ENCODE assay signal across 12 cellular contexts in genomic region chr2:42929577-42929984, GRCh38.
DNase-seq lines count a peak whose midpoint lies in the region; ATAC-seq, FAIRE-seq and TF ChIP-seq lines count a peak whose summit lies in the region.
"Had no signal": no experiment of that assay in that cellular context is flagged by ENCODE, and none has a peak within 500 bp of the region (broad histone marks: within the 10 kb centered on the region; RNA-seq: fewer than 3 reads in every experiment).

No MANE protein-coding gene starts in this region.

- H3K4me2 ChIP-seq in astrocyte (ENCODE audit: low read length): peak overlapping the region; percentile 65

- FAIRE-seq in astrocyte (lab: Jason Lieb, UNC): no peak

- TF ChIP-seq POLR2A in gastrocnemius medialis (IDR thresholded peaks at IDR 0.05): no peak

- H3K4me3 Mint-ChIP-seq in CD8-positive, alpha-beta memory T cell: no peak overlapping the region
- no peak overlapping the region for H3K4me3 Mint-ChIP-seq in astrocyte (ENCODE audit: unreplicated experiment)
- H3K4me3 Mint-ChIP-seq: B cell had no signal

- no peak overlapping the region for H3K4me3 ChIP-seq in CD8-positive, alpha-beta memory T cell (ENCODE audit: low read length)
- H3K4me3 ChIP-seq in astrocyte (ENCODE audit: insufficient read depth, low read depth, low read length): no peak overlapping the region
- H3K4me3 ChIP-seq in left lung: no peak overlapping the region
- no peak overlapping the region for H3K4me3 ChIP-seq in gastrocnemius medialis

- no peak for ATAC-seq in left lung
- ATAC-seq in gastrocnemius medialis: no peak

- DNase-seq in CD8-positive, alpha-beta memory T cell: no peak
- DNase-seq in astrocyte (ENCODE audit: low read depth): no peak
- DNase-seq in left lung: no peak
- no peak for DNase-seq in gastrocnemius medialis
- DNase-seq in activated effector memory CD4-positive, alpha-beta T cell treated with anti-CD3 and anti-CD28 coated beads, Interleukin-2, amount 50 U/mL, for 16 hours: no peak
- DNase-seq in NCI-H524 treated with DMSO at 0.1 percent for 48 hours (lab: John Stamatoyannopoulos, UW): no peak
- DNase-seq in anterior cingulate cortex (lab: John Stamatoyannopoulos, UW): no peak
- DNase-seq in GM19238 (ENCODE audit: insufficient read length, low spot score): no peak
- DNase-seq: activated CD8-positive, alpha-beta memory T cell treated with anti-CD3 and anti-CD28 coated beads, Interleukin-2, amount 50 U/mL, for 4 hours; stimulated activated CD4-positive, alpha-beta T cell treated with anti-CD3 and anti-CD28 coated beads, Interleukin-4, amount 100 ng/mL, for 1 hour; T-helper 2 cell had no signal

- intact Hi-C loops in left lung (cut with DNase I) (loop anchor here in 1 of 2 donors (10.0 kb wide), 1 partner anchor 75 kb away; no protein-coding TSS in a partner anchor), gastrocnemius medialis (cut with DNase I; ENCODE audit: low total_unique reads) (loop anchor here (5.0 kb wide), 3 partner anchors 52 to 102 kb away; no protein-coding TSS in a partner anchor)

- H3K36me3 ChIP-seq in CD8-positive, alpha-beta memory T cell (ENCODE audit: insufficient read depth, low read length): no peaks in the 10 kb centered on the region
- H3K36me3 ChIP-seq in astrocyte (ENCODE audit: insufficient read depth, low read length): no peaks in the 10 kb centered on the region
- no peaks in the 10 kb centered on the region for H3K36me3 ChIP-seq in left lung
- no peaks in the 10 kb centered on the region for H3K36me3 ChIP-seq in gastrocnemius medialis

- no peaks in the 10 kb centered on the region for H3K27me3 ChIP-seq in CD8-positive, alpha-beta memory T cell (ENCODE audit: insufficient read depth, low read length, poor library complexity, severe bottlenecking)
- no peaks in the 10 kb centered on the region for H3K27me3 ChIP-seq in astrocyte (ENCODE audit: insufficient read depth, low read length)
- H3K27me3 ChIP-seq in left lung: peaks cover 0 to 7% of the 10 kb centered on the region in 2 donors
- H3K27me3 ChIP-seq in gastrocnemius medialis: no peaks in the 10 kb centered on the region

- no peaks in the 10 kb centered on the region for H3K36me3 Mint-ChIP-seq in CD8-positive, alpha-beta memory T cell
- H3K36me3 Mint-ChIP-seq in astrocyte (ENCODE audit: low read depth, unreplicated experiment): no peaks in the 10 kb centered on the region

- POLR2A ChIA-PET in CD8-positive, alpha-beta memory T cell (lab: Charles Lee): no interaction called here

- H3K27ac ChIP-seq in CD8-positive, alpha-beta memory T cell (ENCODE audit: low read depth, low read length): peak overlapping the region; percentile 33
- H3K27ac ChIP-seq in astrocyte (ENCODE audit: low read depth, low read length) (peak overlapping the region; percentile 74), left lung (peak overlapping the region; percentile 73 to 79), gastrocnemius medialis (peak overlapping the region; percentile 67 to 81 (median 74))

- H3K9me3 ChIP-seq in CD8-positive, alpha-beta memory T cell (ENCODE audit: low read length): no peaks in the 10 kb centered on the region
- no peaks in the 10 kb centered on the region for H3K9me3 ChIP-seq in astrocyte (ENCODE audit: insufficient read depth, low read depth, low read length)
- H3K9me3 ChIP-seq in left lung: no peaks in the 10 kb centered on the region
- no peaks in the 10 kb centered on the region for H3K9me3 ChIP-seq in gastrocnemius medialis

- CTCF ChIA-PET in CD8-positive, alpha-beta memory T cell (lab: Charles Lee): no interaction called here

- in situ Hi-C loops in gastrocnemius medialis (cut with MboI; ENCODE audit: low sequenced_read_pairs in 4 of 4): loop anchor here in 2 of 4 donors (25.0 kb wide), 1 partner anchor 92 kb away; no protein-coding TSS in a partner anchor

- H4K20me1 ChIP-seq in astrocyte (ENCODE audit: insufficient read depth, low read length): no peaks in the 10 kb centered on the region

- peak overlapping the region in 1 of 8 donors; percentile 74 for H3K27ac Mint-ChIP-seq in CD8-positive, alpha-beta memory T cell
- H3K27ac Mint-ChIP-seq in astrocyte (ENCODE audit: unreplicated experiment): peak overlapping the region; percentile 18
- H3K27ac Mint-ChIP-seq: B cell had no signal

- no peaks in the 10 kb centered on the region for H3K79me2 ChIP-seq in astrocyte (ENCODE audit: insufficient read depth, low read length)

- H2AFZ ChIP-seq in astrocyte (ENCODE audit: low read depth, low read length): peak overlapping the region; percentile 51

- H3K4me1 ChIP-seq in CD8-positive, alpha-beta memory T cell (ENCODE audit: insufficient read depth, low read length): no peaks in the 10 kb centered on the region
- H3K4me1 ChIP-seq in astrocyte (ENCODE audit: insufficient read depth, low read length) (peaks cover 54% of the 10 kb centered on the region), left lung (peaks cover 41 to 72% of the 10 kb centered on the region in 2 donors), gastrocnemius medialis (peaks cover 56 to 59% of the 10 kb centered on the region in 2 donors)

- H3K9me3 Mint-ChIP-seq in CD8-positive, alpha-beta memory T cell: no peaks in the 10 kb centered on the region
- H3K9me3 Mint-ChIP-seq in astrocyte (ENCODE audit: unreplicated experiment): peaks cover 2% of the 10 kb centered on the region

- H3K9ac ChIP-seq in astrocyte (ENCODE audit: low read length): peak overlapping the region; percentile 54

- no peaks in the 10 kb centered on the region for H3K4me1 Mint-ChIP-seq in CD8-positive, alpha-beta memory T cell
- H3K4me1 Mint-ChIP-seq in astrocyte (ENCODE audit: low read depth, unreplicated experiment): peaks cover 47% of the 10 kb centered on the region
- H3K4me1 Mint-ChIP-seq: B cell had no signal

- TF ChIP-seq CTCF in astrocyte (IDR thresholded peaks at IDR 0.05; ENCODE audit: insufficient read depth, low read depth, low read length) (no peak), left lung (IDR thresholded peaks at IDR 0.05) (no peak), gastrocnemius medialis (IDR thresholded peaks at IDR 0.05 in 4 of 5, conservative IDR thresholded peaks at IDR 0.05 in 1 of 5) (no peak)

- peaks cover 0 to 4% of the 10 kb centered on the region in 2 donors for H3K27me3 Mint-ChIP-seq in CD8-positive, alpha-beta memory T cell
- no peaks in the 10 kb centered on the region for H3K27me3 Mint-ChIP-seq in astrocyte (ENCODE audit: low read depth, unreplicated experiment)
